ENCODE assay signal across 40 cellular contexts in genomic region chr2:226364217-226364616, GRCh38.
"Had no signal": no experiment of that assay in that cellular context is flagged by ENCODE, and none has a peak within 500 bp of the region (broad histone marks: within the 10 kb centered on the region; RNA-seq: fewer than 3 reads in every experiment).

No MANE protein-coding gene starts in this region.

- H3K27me3 ChIP-seq: adrenal gland, ascending aorta, body of pancreas, brain microvascular endothelial cell, breast epithelium, cardiac muscle cell had no signal

- H3K9me3 Mint-ChIP-seq: activated naive CD4-positive, alpha-beta T cell treated with anti-CD3 and anti-CD28 coated beads for 36 hours; activated naive CD4-positive, alpha-beta T cell treated with anti-CD3 and anti-CD28 coated beads, Interleukin-2, amount 10 ng/mL, durations not matched to agents 7 days and 5 days; activated naive CD4-positive, alpha-beta T cell treated with anti-CD3 and anti-CD28 coated beads, Interleukin-2, amount 50 U/mL, for 24 hours; activated naive CD8-positive, alpha-beta T cell treated with anti-CD3 and anti-CD28 coated beads for 36 hours; activated naive CD8-positive, alpha-beta T cell treated with anti-CD3 and anti-CD28 coated beads, Interleukin-2, amount 10 ng/mL, durations not matched to agents 7 days and 5 days; activated T-helper 1 cell treated with anti-CD3 and anti-CD28 coated beads, Interleukin-12 subunit alpha, Interleukin-12 subunit beta, Interleukin-2, Interleukin-4 antibody, amounts not matched to agents 30 ng/mL and 10 ng/mL and 1 ng/mL, durations not matched to agents 14 hours and 24 hours and 36 hours; activated T-helper 2 cell treated with anti-CD3 and anti-CD28 coated beads, Interferon-gamma antibody, Interleukin-2, Interleukin-4, amounts not matched to agents 10 μg/mL and 5 μg/mL and 100 μg/mL, durations not matched to agents 14 hours and 24 hours and 36 hours had no signal

- H3K27ac ChIP-seq: adrenal gland, ascending aorta, body of pancreas, brain microvascular endothelial cell, breast epithelium, cardiac muscle cell had no signal

- H3K4me1 ChIP-seq: adrenal gland, ascending aorta, body of pancreas, breast epithelium had no signal

- DNase-seq: activated effector memory CD4-positive, alpha-beta T cell treated with anti-CD3 and anti-CD28 coated beads, Interleukin-2, amount 50 U/mL, for 16 hours; activated effector memory CD4-positive, alpha-beta T cell treated with Interleukin-2 at 50 U/mL for 16 hours; activated gamma-delta T cell; activated gamma-delta T cell treated with Interleukin-2 at 50 U/mL for 16 hours; activated naive CD4-positive, alpha-beta T cell; activated naive CD4-positive, alpha-beta T cell treated with anti-CD3 and anti-CD28 coated beads for 36 hours; activated naive CD4-positive, alpha-beta T cell treated with anti-CD3 and anti-CD28 coated beads, Interleukin-2, amount 10 ng/mL, durations not matched to agents 7 days and 5 days; activated naive CD4-positive, alpha-beta T cell treated with anti-CD3 and anti-CD28 coated beads, Interleukin-2, amount 50 U/mL, for 16 hours; activated naive CD4-positive, alpha-beta T cell treated with Interleukin-2 at 50 U/mL for 16 hours; activated naive CD8-positive, alpha-beta T cell treated with anti-CD3 and anti-CD28 coated beads for 36 hours; activated naive CD8-positive, alpha-beta T cell treated with anti-CD3 and anti-CD28 coated beads, Interleukin-2, amount 10 ng/mL, durations not matched to agents 7 days and 5 days; activated naive CD8-positive, alpha-beta T cell treated with anti-CD3 and anti-CD28 coated beads, Interleukin-2, amount 50 U/mL, for 24 hours; activated T-cell treated with anti-CD3 and anti-CD28 coated beads, Interleukin-2, amount 50 U/mL, for 1 hour; activated T-cell treated with anti-CD3 and anti-CD28 coated beads, Interleukin-2, amount 50 U/mL, for 24 hours; activated T-cell treated with anti-CD3 and anti-CD28 coated beads, Interleukin-2, amount 50 U/mL, for 4 hours; activated T-cell treated with anti-CD3 and anti-CD28 coated beads, Interleukin-2, amount 50 U/mL, for 48 hours; activated T-cell treated with anti-CD3 and anti-CD28 coated beads, Interleukin-2, amount 50 U/mL, for 72 hours; adrenal gland; amniotic stem cell; amygdala; anterior cingulate cortex; aorta; body of pancreas; brain microvascular endothelial cell; caudate nucleus; central memory CD4-positive, alpha-beta T cell; cerebellar nuclear complex had no signal

- H3K4me3 Mint-ChIP-seq: activated naive CD4-positive, alpha-beta T cell treated with anti-CD3 and anti-CD28 coated beads for 36 hours; activated naive CD4-positive, alpha-beta T cell treated with anti-CD3 and anti-CD28 coated beads, Interleukin-2, amount 10 ng/mL, durations not matched to agents 7 days and 5 days; activated naive CD4-positive, alpha-beta T cell treated with anti-CD3 and anti-CD28 coated beads, Interleukin-2, amount 50 U/mL, for 24 hours; activated naive CD8-positive, alpha-beta T cell; activated naive CD8-positive, alpha-beta T cell treated with anti-CD3 and anti-CD28 coated beads for 36 hours; activated naive CD8-positive, alpha-beta T cell treated with anti-CD3 and anti-CD28 coated beads, Interleukin-2, amount 10 ng/mL, durations not matched to agents 7 days and 5 days; activated naive CD8-positive, alpha-beta T cell treated with anti-CD3 and anti-CD28 coated beads, Interleukin-2, amount 50 U/mL, for 24 hours; activated T-cell treated with anti-CD3 and anti-CD28 coated beads, Interleukin-2, amount 50 U/mL, for 24 hours; activated T-cell treated with anti-CD3 and anti-CD28 coated beads, Interleukin-2, amount 50 U/mL, for 4 hours; activated T-cell treated with anti-CD3 and anti-CD28 coated beads, Interleukin-2, amount 50 U/mL, for 72 hours; activated T-helper 1 cell treated with anti-CD3 and anti-CD28 coated beads, Interleukin-12 subunit alpha, Interleukin-12 subunit beta, Interleukin-2, Interleukin-4 antibody, amounts not matched to agents 30 ng/mL and 10 ng/mL and 1 ng/mL, durations not matched to agents 14 hours and 24 hours and 36 hours; activated T-helper 17 cell treated with anti-CD3 and anti-CD28 coated beads, Interleukin-2, amount 50 U/mL, for 72 hours; brain; central memory CD8-positive, alpha-beta T cell had no signal

- H3K4me3 ChIP-seq: adrenal gland, ascending aorta, body of pancreas, breast epithelium, cardiac muscle cell had no signal

- H3K36me3 ChIP-seq: adrenal gland, ascending aorta, brain microvascular endothelial cell, breast epithelium, cardiac muscle cell had no signal

- ATAC-seq: activated naive CD4-positive, alpha-beta T cell treated with anti-CD3 and anti-CD28 coated beads, Interleukin-2, amount 50 U/mL, for 72 hours; activated naive CD8-positive, alpha-beta T cell treated with anti-CD3 and anti-CD28 coated beads, Interleukin-2, amount 50 U/mL, for 24 hours; activated T-cell treated with anti-CD3 and anti-CD28 coated beads, Interleukin-2, amount 50 U/mL, for 4 hours; activated T-cell treated with anti-CD3 and anti-CD28 coated beads, Interleukin-2, amount 50 U/mL, for 72 hours; activated T-helper 17 cell treated with anti-CD3 and anti-CD28 coated beads, Interleukin-2, amount 50 U/mL, for 72 hours; body of pancreas had no signal

- H3K27ac Mint-ChIP-seq: activated naive CD4-positive, alpha-beta T cell treated with anti-CD3 and anti-CD28 coated beads for 36 hours; activated naive CD4-positive, alpha-beta T cell treated with anti-CD3 and anti-CD28 coated beads, Interleukin-2, amount 10 ng/mL, durations not matched to agents 7 days and 5 days; activated naive CD4-positive, alpha-beta T cell treated with anti-CD3 and anti-CD28 coated beads, Interleukin-2, amount 50 U/mL, for 24 hours; activated naive CD4-positive, alpha-beta T cell treated with anti-CD3 and anti-CD28 coated beads, Interleukin-2, amount 50 U/mL, for 72 hours; activated naive CD8-positive, alpha-beta T cell; activated naive CD8-positive, alpha-beta T cell treated with anti-CD3 and anti-CD28 coated beads for 36 hours; activated naive CD8-positive, alpha-beta T cell treated with anti-CD3 and anti-CD28 coated beads, Interleukin-2, amount 50 U/mL, for 24 hours; activated T-cell treated with anti-CD3 and anti-CD28 coated beads, Interleukin-2, amount 50 U/mL, for 24 hours; activated T-cell treated with anti-CD3 and anti-CD28 coated beads, Interleukin-2, amount 50 U/mL, for 72 hours; activated T-helper 1 cell treated with anti-CD3 and anti-CD28 coated beads, Interleukin-12 subunit alpha, Interleukin-12 subunit beta, Interleukin-2, Interleukin-4 antibody, amounts not matched to agents 30 ng/mL and 10 ng/mL and 1 ng/mL, durations not matched to agents 14 hours and 24 hours and 36 hours; activated T-helper 17 cell treated with anti-CD3 and anti-CD28 coated beads, Interleukin-2, amount 50 U/mL, for 72 hours; activated T-helper 2 cell treated with anti-CD3 and anti-CD28 coated beads, Interferon-gamma antibody, Interleukin-2, Interleukin-4, amounts not matched to agents 10 μg/mL and 5 μg/mL and 100 μg/mL, durations not matched to agents 14 hours and 24 hours and 36 hours; brain had no signal

- H3K9me3 ChIP-seq: adrenal gland, ascending aorta, body of pancreas, breast epithelium had no signal

- H3K27me3 Mint-ChIP-seq: activated naive CD4-positive, alpha-beta T cell treated with anti-CD3 and anti-CD28 coated beads, Interleukin-2, amount 10 ng/mL, durations not matched to agents 7 days and 5 days; brain had no signal

- H3K36me3 Mint-ChIP-seq: activated naive CD4-positive, alpha-beta T cell treated with anti-CD3 and anti-CD28 coated beads, Interleukin-2, amount 10 ng/mL, durations not matched to agents 7 days and 5 days; activated naive CD4-positive, alpha-beta T cell treated with anti-CD3 and anti-CD28 coated beads, Interleukin-2, amount 50 U/mL, for 24 hours; activated naive CD4-positive, alpha-beta T cell treated with anti-CD3 and anti-CD28 coated beads, Interleukin-2, amount 50 U/mL, for 72 hours; activated naive CD8-positive, alpha-beta T cell; activated naive CD8-positive, alpha-beta T cell treated with anti-CD3 and anti-CD28 coated beads for 36 hours; activated naive CD8-positive, alpha-beta T cell treated with anti-CD3 and anti-CD28 coated beads, Interleukin-2, amount 10 ng/mL, durations not matched to agents 7 days and 5 days; brain had no signal

- H3K4me1 Mint-ChIP-seq: activated naive CD4-positive, alpha-beta T cell treated with anti-CD3 and anti-CD28 coated beads, Interleukin-2, amount 10 ng/mL, durations not matched to agents 7 days and 5 days; activated naive CD4-positive, alpha-beta T cell treated with anti-CD3 and anti-CD28 coated beads, Interleukin-2, amount 50 U/mL, for 24 hours; activated naive CD8-positive, alpha-beta T cell treated with anti-CD3 and anti-CD28 coated beads for 36 hours; activated naive CD8-positive, alpha-beta T cell treated with anti-CD3 and anti-CD28 coated beads, Interleukin-2, amount 10 ng/mL, durations not matched to agents 7 days and 5 days; activated naive CD8-positive, alpha-beta T cell treated with anti-CD3 and anti-CD28 coated beads, Interleukin-2, amount 50 U/mL, for 24 hours; activated T-helper 17 cell treated with anti-CD3 and anti-CD28 coated beads, Interleukin-2, amount 50 U/mL, for 72 hours; brain; central memory CD8-positive, alpha-beta T cell had no signal

- FAIRE-seq: astrocyte, bronchial epithelial cell had no signal
